8 cellular contexts compared by ENCODE assay signal in genomic region chr9:114587345-114588149, GRCh38. TPM values are rescaled to one million over a fixed set of nuclear protein-coding genes. Genes with fewer than 3 reads are reported as not detected.
DNase-seq lines count a peak whose midpoint lies in the region; ATAC-seq and TF ChIP-seq lines count a peak whose summit lies in the region.

Gene ATP6V1G1, plus strand, starts transcription at chr9:114587769. Its CDS starts 70 bp downstream, at chr9:114587839.

- H3K27me3 Mint-ChIP-seq in activated T-helper 2 cell treated with anti-CD3 and anti-CD28 coated beads, Interferon-gamma antibody, Interleukin-2, Interleukin-4, amounts not matched to agents 10 μg/mL and 5 μg/mL and 100 μg/mL, durations not matched to agents 14 hours and 24 hours and 36 hours (ENCODE audit: low read depth), result peaks cover 4% of the 10 kb centered on the region
- H3K27me3 Mint-ChIP-seq in natural killer cell (ENCODE audit: low read depth in 2 of 2), result no peaks in the 10 kb centered on the region

- H3K9me3 ChIP-seq in RWPE2 (ENCODE audit: severe bottlenecking), result no peaks in the 10 kb centered on the region

- H3K9me3 Mint-ChIP-seq in activated T-helper 2 cell treated with anti-CD3 and anti-CD28 coated beads, Interferon-gamma antibody, Interleukin-2, Interleukin-4, amounts not matched to agents 10 μg/mL and 5 μg/mL and 100 μg/mL, durations not matched to agents 14 hours and 24 hours and 36 hours, result no peaks in the 10 kb centered on the region
- H3K9me3 Mint-ChIP-seq in natural killer cell, result no peaks in the 10 kb centered on the region

- H3K4me1 ChIP-seq in RWPE2 (ENCODE audit: insufficient read depth, poor library complexity, severe bottlenecking), result peaks cover 29% of the 10 kb centered on the region

- peak within 1 kb of the TSS; percentile 98 for H3K27ac Mint-ChIP-seq in activated T-helper 2 cell treated with anti-CD3 and anti-CD28 coated beads, Interferon-gamma antibody, Interleukin-2, Interleukin-4, amounts not matched to agents 10 μg/mL and 5 μg/mL and 100 μg/mL, durations not matched to agents 14 hours and 24 hours and 36 hours
- H3K27ac Mint-ChIP-seq in natural killer cell, result peak within 1 kb of the TSS; percentile 98 to 99

- peak within 1 kb of the TSS; percentile 98 for H3K4me3 Mint-ChIP-seq in activated T-helper 2 cell treated with anti-CD3 and anti-CD28 coated beads, Interferon-gamma antibody, Interleukin-2, Interleukin-4, amounts not matched to agents 10 μg/mL and 5 μg/mL and 100 μg/mL, durations not matched to agents 14 hours and 24 hours and 36 hours (ENCODE audit: low read depth)
- peak within 1 kb of the TSS; percentile 99 for H3K4me3 Mint-ChIP-seq in natural killer cell

- peaks cover 15% of the 10 kb centered on the region for H3K36me3 ChIP-seq in RWPE2 (ENCODE audit: low read depth)

- H3K4me3 ChIP-seq in RWPE2 (ENCODE audit: severe bottlenecking), result peak within 1 kb of the TSS; percentile 57

- H3K4me1 Mint-ChIP-seq in activated T-helper 2 cell treated with anti-CD3 and anti-CD28 coated beads, Interferon-gamma antibody, Interleukin-2, Interleukin-4, amounts not matched to agents 10 μg/mL and 5 μg/mL and 100 μg/mL, durations not matched to agents 14 hours and 24 hours and 36 hours (ENCODE audit: low read depth), result peaks cover 40% of the 10 kb centered on the region
- peaks cover 49% of the 10 kb centered on the region in 2 donors for H3K4me1 Mint-ChIP-seq in natural killer cell

- intact Hi-C loops in activated T-helper 2 cell treated with anti-CD3 and anti-CD28 coated beads, Interferon-gamma antibody, Interleukin-2, Interleukin-4, amounts not matched to agents 10 μg/mL and 5 μg/mL and 100 μg/mL, durations not matched to agents 14 hours and 24 hours and 36 hours (cut with micrococcal nuclease), result loop anchor here (1.0 to 5.0 kb wide), 5 partner anchors 24 to 202 kb away; partner anchors contain the start of genes TMEM268 and WHRN
- intact Hi-C loops in natural killer cell (cut with micrococcal nuclease), result loop anchor here (2.0 to 5.0 kb wide), 2 partner anchors 25 to 100 kb away; no protein-coding TSS in a partner anchor

- ATAC-seq in RWPE2 (ENCODE audit: low read depth) (peak; percentile 92), natural killer cell (peak; percentile 95 to 99 (median 96))

- no peaks in the 10 kb centered on the region for H3K27me3 ChIP-seq in RWPE2 (ENCODE audit: insufficient read depth, poor library complexity, severe bottlenecking)

- DNase-seq in EL (peak; percentile 99), H4 (ENCODE audit: low spot score) (peak; percentile 99), LoVo (ENCODE audit: low spot score) (peak; percentile 98), RWPE2 (ENCODE audit: low spot score) (peak; percentile 100), fibroblast of peridontal ligament (ENCODE audit: extremely low read depth) (peak; percentile 99), natural killer cell (peak; percentile 98)
- peak; percentile 99 for DNase-seq in activated T-helper 2 cell treated with anti-CD3 and anti-CD28 coated beads, Interferon-gamma antibody, Interleukin-2, Interleukin-4, amounts not matched to agents 10 μg/mL and 5 μg/mL and 100 μg/mL, durations not matched to agents 14 hours and 24 hours and 36 hours (ENCODE audit: low spot score)
- DNase-seq in stimulated activated naive CD4-positive, alpha-beta T cell treated with Interleukin-2 at 50 U/mL for 16 hours (lab: John Stamatoyannopoulos, UW), result peak; percentile 100

- peaks cover 29% of the 10 kb centered on the region for H3K36me3 Mint-ChIP-seq in activated T-helper 2 cell treated with anti-CD3 and anti-CD28 coated beads, Interferon-gamma antibody, Interleukin-2, Interleukin-4, amounts not matched to agents 10 μg/mL and 5 μg/mL and 100 μg/mL, durations not matched to agents 14 hours and 24 hours and 36 hours (ENCODE audit: low read depth)
- no peaks in the 10 kb centered on the region for H3K36me3 Mint-ChIP-seq in natural killer cell

- H3K27ac ChIP-seq in RWPE2 (ENCODE audit: poor library complexity, severe bottlenecking), result peak within 1 kb of the TSS; percentile 40

- peak; percentile 21 for TF ChIP-seq CTCF in RWPE2 (IDR thresholded peaks at IDR 0.05; ENCODE audit: poor library complexity, severe bottlenecking)
- TF ChIP-seq CTCF in natural killer cell (IDR thresholded peaks at IDR 0.05), result no peak

RNA-seq across cellular contexts. Expression of gene ATP6V1G1, which starts in this region (rescaled TPM):
- total RNA-seq in H4 (2014; rRNA removed; shearing (Covaris generic)), result 171 and 172 TPM in 2 replicates
- 45.2 and 48.1 TPM in 2 replicates for total RNA-seq in activated T-helper 2 cell treated with anti-CD3 and anti-CD28 coated beads, Interferon-gamma antibody, Interleukin-2, Interleukin-4, amounts not matched to agents 10 μg/mL and 5 μg/mL and 100 μg/mL, durations not matched to agents 14 hours and 24 hours and 36 hours
- 100 to 1,000 TPM in 1 of 3 donors, 10 to 100 TPM in 2; 83.8 to 101 (median 93.5) TPM for total RNA-seq in natural killer cell

Comparison
In these comparisons a context has a peak if more than half of its experiments do, and no peak if none do; other contexts are left out.
1. Peak in every context shown above with its lines: DNase-seq, ATAC-seq, H3K4me3 ChIP-seq and H3K27ac ChIP-seq.